ENCODE assay signal across 32 cellular contexts in the genomic region with DNA sequence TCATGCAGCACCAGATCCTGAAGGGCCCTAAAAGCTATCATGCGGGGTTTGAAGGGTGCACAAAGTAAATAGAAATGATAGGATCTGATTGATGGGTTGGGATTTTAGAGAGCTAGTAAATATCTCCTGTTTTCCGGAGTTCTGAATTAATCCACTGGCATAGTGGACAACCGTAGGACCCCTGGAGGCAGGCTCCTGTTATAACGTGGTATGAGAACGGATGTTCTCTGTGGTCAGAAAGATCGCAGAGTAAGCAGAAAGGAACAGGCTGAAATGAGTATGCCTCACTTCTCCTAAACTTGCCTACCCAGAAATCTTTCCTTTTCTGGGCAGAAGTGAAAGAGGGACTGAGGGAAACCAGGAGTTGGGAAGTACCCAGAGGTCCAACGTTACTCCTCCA.
"Had no signal": no experiment of that assay in that cellular context is flagged by ENCODE, and none has a peak within 500 bp of the region (broad histone marks: within the 10 kb centered on the region; RNA-seq: fewer than 3 reads in every experiment).

No MANE protein-coding gene starts in this region.

- ATAC-seq: activated CD4-positive, CD25-positive, alpha-beta regulatory T cell treated with anti-CD3 and anti-CD28 coated beads, Interleukin-2, amount 50 U/mL, for 24 hours; gastrocnemius medialis; left lung; lower lobe of right lung; mucosa of descending colon; natural killer cell treated with Interleukin-12 subunit alpha and Interleukin-12 subunit beta and Interleukin-15 and Interleukin-18, amount 100 ng/mL, for 72 hours; sciatic nerve; stimulated activated memory B cell treated with anti-CD40 and anti-IgM and Interleukin-4, amounts not matched to agents 10 μg/mL and 1 μg/mL and 100 μg/mL, for 72 hours; stimulated activated naive CD8-positive, alpha-beta T cell treated with anti-CD3 and anti-CD28 coated beads, Interleukin-15, amount 100 ng/mL, for 72 hours had no signal

- H3K36me3 Mint-ChIP-seq: natural killer cell treated with Interleukin-12 subunit alpha and Interleukin-12 subunit beta and Interleukin-15 and Interleukin-18, amount 100 ng/mL, for 72 hours; stimulated activated memory B cell treated with anti-CD40 and anti-IgM and Interleukin-4, amounts not matched to agents 10 μg/mL and 1 μg/mL and 100 μg/mL, for 72 hours had no signal

- H3K4me1 Mint-ChIP-seq: stimulated activated memory B cell treated with anti-CD40 and anti-IgM and Interleukin-4, amounts not matched to agents 10 μg/mL and 1 μg/mL and 100 μg/mL, for 72 hours; stimulated activated naive CD8-positive, alpha-beta T cell treated with anti-CD3 and anti-CD28 coated beads, Interleukin-15, amount 100 ng/mL, for 72 hours had no signal

- H3K36me3 ChIP-seq: brain microvascular endothelial cell, gastrocnemius medialis, left lung, lower lobe of right lung, ovary, prostate gland, upper lobe of left lung, vagina, WERI-Rb-1 had no signal

- H3K27ac ChIP-seq: brain microvascular endothelial cell, coronary artery, dorsolateral prefrontal cortex, gastrocnemius medialis, left lung, lower lobe of right lung, ovary, prostate gland, skin epidermis, upper lobe of left lung, vagina, WERI-Rb-1 had no signal

- H3K27me3 ChIP-seq: brain microvascular endothelial cell, ovary, upper lobe of left lung, vagina had no signal

- DNase-seq: activated CD4-positive, alpha-beta T cell treated with anti-CD3 and anti-CD28 coated beads for 48 hours; activated CD4-positive, alpha-beta T cell treated with anti-CD3 and anti-CD28 coated beads, Interleukin-2, amount 50 U/mL, for 48 hours; activated CD8-positive, alpha-beta memory T cell treated with anti-CD3 and anti-CD28 coated beads, Interleukin-2, amount 50 U/mL, for 48 hours; activated gamma-delta T cell treated with Interleukin-2 at 50 U/mL for 16 hours; activated naive CD4-positive, alpha-beta T cell treated with anti-CD3 and anti-CD28 coated beads, Interleukin-2, amount 50 U/mL, for 16 hours; activated T-cell treated with anti-CD3 and anti-CD28 coated beads, Interleukin-2, amount 50 U/mL, for 24 hours; amniotic stem cell; brain microvascular endothelial cell; dorsolateral prefrontal cortex; effector memory CD4-positive, alpha-beta T cell; erythroblast; gastrocnemius medialis; glutamatergic neuron; left lung; lower lobe of right lung; mucosa of descending colon; ovary; retina; stimulated activated CD4-positive, alpha-beta T cell treated with anti-CD3 and anti-CD28 coated beads, Interleukin-4, amount 100 ng/mL, for 24 hours; stimulated activated naive CD8-positive, alpha-beta T cell treated with anti-CD3 and anti-CD28 coated beads, Interleukin-15, amount 100 ng/mL, for 72 hours; substantia nigra; T-helper 9 cell; upper lobe of left lung; WERI-Rb-1 had no signal

- H3K4me3 ChIP-seq: coronary artery, dorsolateral prefrontal cortex, gastrocnemius medialis, left lung, lower lobe of right lung, mucosa of descending colon, ovary, prostate gland, skin epidermis, upper lobe of left lung, vagina had no signal

- H3K9me3 ChIP-seq: gastrocnemius medialis, lower lobe of right lung, ovary, prostate gland, vagina had no signal

- H3K27me3 Mint-ChIP-seq: stimulated activated memory B cell treated with anti-CD40 and anti-IgM and Interleukin-4, amounts not matched to agents 10 μg/mL and 1 μg/mL and 100 μg/mL, for 72 hours; stimulated activated naive CD8-positive, alpha-beta T cell treated with anti-CD3 and anti-CD28 coated beads, Interleukin-15, amount 100 ng/mL, for 72 hours had no signal

- H3K4me1 ChIP-seq: gastrocnemius medialis, left lung, lower lobe of right lung, prostate gland, upper lobe of left lung, vagina had no signal

- H3K4me3 Mint-ChIP-seq: activated T-cell treated with anti-CD3 and anti-CD28 coated beads, Interleukin-2, amount 50 U/mL, for 24 hours; natural killer cell treated with Interleukin-12 subunit alpha and Interleukin-12 subunit beta and Interleukin-15 and Interleukin-18, amount 100 ng/mL, for 72 hours; stimulated activated memory B cell treated with anti-CD40 and anti-IgM and Interleukin-4, amounts not matched to agents 10 μg/mL and 1 μg/mL and 100 μg/mL, for 72 hours; stimulated activated naive CD8-positive, alpha-beta T cell treated with anti-CD3 and anti-CD28 coated beads, Interleukin-15, amount 100 ng/mL, for 72 hours had no signal

- H3K27ac Mint-ChIP-seq: activated T-cell treated with anti-CD3 and anti-CD28 coated beads, Interleukin-2, amount 50 U/mL, for 24 hours; natural killer cell treated with Interleukin-12 subunit alpha and Interleukin-12 subunit beta and Interleukin-15 and Interleukin-18, amount 100 ng/mL, for 72 hours; stimulated activated memory B cell treated with anti-CD40 and anti-IgM and Interleukin-4, amounts not matched to agents 10 μg/mL and 1 μg/mL and 100 μg/mL, for 72 hours; stimulated activated naive CD8-positive, alpha-beta T cell treated with anti-CD3 and anti-CD28 coated beads, Interleukin-15, amount 100 ng/mL, for 72 hours had no signal
